ENCODE assay signal across 8 cellular contexts in genomic region chr15:62067448-62068044, GRCh38. TPM values are rescaled to one million over a fixed set of nuclear protein-coding genes. Genes with fewer than 3 reads are reported as not detected.
DNase-seq lines count a peak whose midpoint lies in the region; ATAC-seq, FAIRE-seq and TF ChIP-seq lines count a peak whose summit lies in the region.

No MANE protein-coding gene starts in this region.

- H3K4me2 ChIP-seq in MM.1S (ENCODE audit: low read depth, low read length): peak overlapping the region; percentile 53; the same call in 1 of the 2 replicates

- H3K36me3 ChIP-seq in MM.1S (replicated peaks; ENCODE audit: insufficient read depth, low read length) (no peaks in the 10 kb centered on the region), heart left ventricle (no peaks in the 10 kb centered on the region), rectal smooth muscle tissue (ENCODE audit: control insufficient read depth, insufficient read depth, low read length) (no peaks in the 10 kb centered on the region)

- DNase-seq in GM12892 (ENCODE audit: insufficient read length) (peak; percentile 7), MM.1S (no peak), heart left ventricle (peak in 4 of 5 donors; percentile 18 to 63 (median 26)), hippocampal formation (lab: John Stamatoyannopoulos, UW) (no peak), SKM-1 treated with dmso at 0.1 percent for 144 hours (lab: John Stamatoyannopoulos, UW; ENCODE audit: unreplicated experiment) (no peak), SIG-M5 (lab: John Stamatoyannopoulos, UW) (no peak)
- peak; percentile 72 for DNase-seq in activated effector memory CD4-positive, alpha-beta T cell treated with anti-CD3 and anti-CD28 coated beads, Interleukin-2, amount 50 U/mL, for 16 hours

- peak; percentile 46 for FAIRE-seq in GM12892 (lab: Jason Lieb, UNC)

- H3K9ac ChIP-seq in MM.1S (ENCODE audit: low read length): no peak overlapping the region
- H3K9ac ChIP-seq in rectal smooth muscle tissue (ENCODE audit: low read length): no peak overlapping the region

- no peak overlapping the region for H2AFZ ChIP-seq in MM.1S (ENCODE audit: low read length)

- no peaks in the 10 kb centered on the region for H4K20me1 ChIP-seq in MM.1S (ENCODE audit: insufficient read depth, low read length)

- intact Hi-C loops in heart left ventricle (cut with DNase I): loop anchor here in 2 of 10 donors (5.0 to 10.0 kb wide), 3 partner anchors 93 to 237 kb away; no protein-coding TSS in a partner anchor

- no peak for TF ChIP-seq POLR2A in GM12892 (IDR thresholded peaks at IDR 0.05; ENCODE audit: low read depth, low read length)
- no peak for TF ChIP-seq POLR2A in heart left ventricle (IDR thresholded peaks at IDR 0.05)

- WGBS in heart left ventricle, 4 donors: 1 to 4% (median 2%) methylated on average over 42 to 62 of the region's 62 CpGs

- ATAC-seq in heart left ventricle: peak; percentile 20 to 48 (median 28)

- H3K27me3 ChIP-seq in MM.1S (replicated peaks; ENCODE audit: insufficient read depth, low read length) (peaks cover 12% of the 10 kb centered on the region; the same call in 1 of the 2 replicates), heart left ventricle (peaks cover 0 to 12% (median 0%) of the 10 kb centered on the region in 9 donors), rectal smooth muscle tissue (ENCODE audit: control insufficient read depth, insufficient read depth, low read length) (peaks cover 6% of the 10 kb centered on the region)

- H3K27ac ChIP-seq in MM.1S (ENCODE audit: low read length): no peak overlapping the region
- peak overlapping the region in 2 of 12 donors; percentile 7 to 40 for H3K27ac ChIP-seq in heart left ventricle
- no peak overlapping the region for H3K27ac ChIP-seq in rectal smooth muscle tissue (ENCODE audit: low read depth, low read length)

- TF ChIP-seq CTCF in MM.1S (IDR thresholded peaks at IDR 0.05; ENCODE audit: low read length) (no peak), heart left ventricle (IDR thresholded peaks at IDR 0.05) (peak in 1 of 12 donors; percentile 9)

- H3K4me1 ChIP-seq in MM.1S (ENCODE audit: low read length) (no peaks in the 10 kb centered on the region), heart left ventricle (peaks cover 0 to 26% (median 12%) of the 10 kb centered on the region in 12 donors), rectal smooth muscle tissue (ENCODE audit: control insufficient read depth, insufficient read depth, low read length) (peaks cover 6% of the 10 kb centered on the region)

- H3K9me3 ChIP-seq in MM.1S (replicated peaks; ENCODE audit: insufficient read depth, low read length) (no peaks in the 10 kb centered on the region), heart left ventricle (no peaks in the 10 kb centered on the region)

- no peaks in the 10 kb centered on the region for H3K79me2 ChIP-seq in MM.1S (ENCODE audit: low read length)

- H3K4me3 ChIP-seq in MM.1S (ENCODE audit: low read length) (peak overlapping the region; percentile 39; the same call in 1 of the 2 replicates), heart left ventricle (peak overlapping the region; percentile 28 to 73 (median 56)), rectal smooth muscle tissue (ENCODE audit: low read length) (peak overlapping the region; percentile 62)

- peaks cover 7% of the 10 kb centered on the region; the same call in 1 of the 2 replicates for H3F3A ChIP-seq in MM.1S (ENCODE audit: insufficient read depth, low read length)

- H3K9me2 ChIP-seq in MM.1S (replicated peaks; ENCODE audit: insufficient read depth, low read length): no peaks in the 10 kb centered on the region

RNA-seq across cellular contexts. Expression of gene C2CD4A, which starts 0.8 kb away (rescaled TPM):
- polyA plus RNA-seq in GM12892 (2012; ENCODE audit: missing spikeins): not detected
- total RNA-seq in heart left ventricle: not detected
- under 1 TPM in 1 of 2 donors, not detected in 1; 0.04 TPM for polyA plus RNA-seq in heart left ventricle

RNA-seq across cellular contexts. Expression of gene VPS13C, which starts 7.3 kb away (rescaled TPM):
- polyA plus RNA-seq in GM12892 (2012; ENCODE audit: missing spikeins): 39.0 TPM
- total RNA-seq in heart left ventricle: 10 to 100 TPM; 29.7 to 70.1 (median 39.4) TPM
- polyA plus RNA-seq in heart left ventricle: 10 to 100 TPM in 1 of 2 donors, 1 to 10 TPM in 1; 9.8 to 12.3 TPM

Comparison
In these comparisons a context has a peak if more than half of its experiments do, and no peak if none do; other contexts are left out.
1. DNase-seq: peak in GM12892 (single experiment), activated effector memory CD4-positive, alpha-beta T cell treated with anti-CD3 and anti-CD28 coated beads, Interleukin-2, amount 50 U/mL, for 16 hours (single experiment) and heart left ventricle (4 of 5); none in MM.1S (single experiment), hippocampal formation (0 of 2), SKM-1 treated with dmso at 0.1 percent for 144 hours (single experiment) and SIG-M5 (single experiment).
2. Peak in every context shown above with its lines, with median percentiles within 50 percentile points of each other: H3K4me3 ChIP-seq.